Comparison of ENCODE assay signal across 8 cellular contexts in genomic region chr6:5850848-5851255, GRCh38.
A peak's percentile ranks its signal among the peaks of the same experiment; 100 is the strongest.
DNase-seq lines count a peak whose midpoint lies in the region; ATAC-seq, FAIRE-seq and TF ChIP-seq lines count a peak whose summit lies in the region.

No MANE protein-coding gene starts in this region.

- no peaks in the 10 kb centered on the region for H3K9me3 ChIP-seq in mucosa of stomach (ENCODE audit: control insufficient read depth, low read length)

- no peak overlapping the region for H3K4me3 ChIP-seq in bronchial epithelial cell (ENCODE audit: low read depth, low read length)
- peak overlapping the region; percentile 41 for H3K4me3 ChIP-seq in mucosa of stomach (ENCODE audit: low read length)

- no peaks in the 10 kb centered on the region for H3K36me3 ChIP-seq in bronchial epithelial cell (ENCODE audit: control insufficient read depth, insufficient read depth, low read length)
- no peaks in the 10 kb centered on the region for H3K36me3 ChIP-seq in mucosa of stomach (ENCODE audit: control insufficient read depth, insufficient read depth, low read length)

- peak; percentile 29 for ATAC-seq in HG02884 (IDR thresholded peaks at IDR 0.05; ENCODE audit: unreplicated experiment)
- ATAC-seq in GM18870 (IDR thresholded peaks at IDR 0.05; ENCODE audit: unreplicated experiment): no peak

- peak overlapping the region; percentile 65 for H3K9ac ChIP-seq in mucosa of stomach (ENCODE audit: low read length)

- H3K27me3 ChIP-seq in bronchial epithelial cell (ENCODE audit: control insufficient read depth, insufficient read depth, low read length): peaks cover 10% of the 10 kb centered on the region
- H3K27me3 ChIP-seq in mucosa of stomach (ENCODE audit: control insufficient read depth, insufficient read depth, low read length): peaks cover 24% of the 10 kb centered on the region

- H3K4me1 ChIP-seq in mucosa of stomach (ENCODE audit: control insufficient read depth, insufficient read depth, low read length): peaks cover 10% of the 10 kb centered on the region

- TF ChIP-seq CTCF in bronchial epithelial cell (IDR thresholded peaks at IDR 0.05; ENCODE audit: insufficient read depth, low read length, severe bottlenecking): no peak

- FAIRE-seq in bronchial epithelial cell (lab: Jason Lieb, UNC): peak; percentile 94

- DNase-seq in ELF-1 (ENCODE audit: low read depth, low spot score) (peak; percentile 88), bronchial epithelial cell (ENCODE audit: low read depth) (no peak), SW 1271 (lab: John Stamatoyannopoulos, UW) (no peak), cortex of kidney (lab: John Stamatoyannopoulos, UW) (no peak)
- DNase-seq in activated effector memory CD4-positive, alpha-beta T cell treated with Interleukin-2 at 50 U/mL for 16 hours: no peak
